In genomic region chr12:54379401-54380201, GRCh38 we compare ENCODE assay signal across 1 cellular context.
TF ChIP-seq lines count a peak whose summit lies in the region.

No MANE protein-coding gene starts in this region.

TF ChIP-seq in HepG2, 621 proteins besides CTCF, POLR2A, EP300 and RAD21 (continued from another document and continues in another):
- TF ChIP-seq ZNF407 (CRISPR knock-in tag; IDR thresholded peaks at IDR 0.05; ENCODE audit: not compliant biosample characterization) (no peak), ZBTB44 (CRISPR knock-in tag; IDR thresholded peaks at IDR 0.05) (no peak), NCOA2 (CRISPR knock-in tag; IDR thresholded peaks at IDR 0.05) (no peak), ZNF33A (CRISPR knock-in tag; IDR thresholded peaks at IDR 0.05; ENCODE audit: borderline replicate concordance) (no peak), ZNF280D (CRISPR knock-in tag; IDR thresholded peaks at IDR 0.05) (0 out of 2 replicates have a peak, but pooled peaks have one; percentile 39), ZNF160 (CRISPR knock-in tag; IDR thresholded peaks at IDR 0.05) (no peak), TARDBP (CRISPR knock-in tag; IDR thresholded peaks at IDR 0.05) (no peak; the same call in 1 of the 2 replicates), KLF11 (CRISPR knock-in tag; IDR thresholded peaks at IDR 0.05) (0 out of 2 replicates have a peak, but pooled peaks have one; percentile 32), ZNF136 (CRISPR knock-in tag; IDR thresholded peaks at IDR 0.05; ENCODE audit: low read depth) (no peak), ZBTB1 (CRISPR knock-in tag; IDR thresholded peaks at IDR 0.05; ENCODE audit: borderline replicate concordance) (no peak), ZNF83 (CRISPR knock-in tag; IDR thresholded peaks at IDR 0.05; ENCODE audit: borderline replicate concordance) (no peak), JUND (CRISPR knock-in tag; IDR thresholded peaks at IDR 0.05) (no peak), NFYC (CRISPR knock-in tag; IDR thresholded peaks at IDR 0.05) (no peak), MYPOP (CRISPR knock-in tag; IDR thresholded peaks at IDR 0.05) (no peak), SRF (IDR thresholded peaks at IDR 0.05; ENCODE audit: low read depth, low read length) (no peak), SP1 (IDR thresholded peaks at IDR 0.05) (no peak), SP1 (CRISPR knock-in tag; IDR thresholded peaks at IDR 0.05) (peak; percentile 73; the same call in 1 of the 2 replicates), ZBTB42 (CRISPR knock-in tag; IDR thresholded peaks at IDR 0.05) (no peak), ZSCAN5A (CRISPR knock-in tag; IDR thresholded peaks at IDR 0.05; ENCODE audit: borderline replicate concordance) (no peak), ZNF33B (CRISPR knock-in tag; IDR thresholded peaks at IDR 0.05) (no peak), RXRB (CRISPR knock-in tag; IDR thresholded peaks at IDR 0.05; ENCODE audit: borderline replicate concordance) (peak; percentile 35; the same call in 1 of the 2 replicates), ZBTB40 (IDR thresholded peaks at IDR 0.05) (no peak), ZBTB40 (CRISPR knock-in tag; IDR thresholded peaks at IDR 0.05) (no peak), KDM1A (CRISPR knock-in tag; IDR thresholded peaks at IDR 0.05) (no peak), GMEB1 (CRISPR knock-in tag; IDR thresholded peaks at IDR 0.05; ENCODE audit: borderline replicate concordance) (no peak), HNRNPL (IDR thresholded peaks at IDR 0.05; ENCODE audit: low read depth, low read length) (no peak), ZFP90 (CRISPR knock-in tag; IDR thresholded peaks at IDR 0.05; ENCODE audit: borderline replicate concordance) (no peak)
